ENCODE assay signal across 2 cellular contexts in genomic region chr6:122775975-122776374, GRCh38.
TF ChIP-seq lines count a peak whose summit lies in the region.

No MANE protein-coding gene starts in this region.

TF ChIP-seq in HepG2, 621 proteins besides CTCF, POLR2A, EP300 and RAD21:
- TF ChIP-seq RARG (CRISPR knock-in tag; IDR thresholded peaks at IDR 0.05; ENCODE audit: low read depth) (no peak), ATF7 (IDR thresholded peaks at IDR 0.05) (peak; percentile 59), ATF7 (CRISPR knock-in tag; IDR thresholded peaks at IDR 0.05) (no peak)
TF ChIP-seq in HepG2: peak in this region for 1.

TF ChIP-seq in IMR-90, 13 proteins besides CTCF, POLR2A, EP300 and RAD21:
- TF ChIP-seq RCOR1 (IDR thresholded peaks at IDR 0.05; ENCODE audit: insufficient replicate concordance, low read length) (no peak), MAZ (IDR thresholded peaks at IDR 0.05; ENCODE audit: borderline replicate concordance, low read depth, low read length) (no peak), MAFK (IDR thresholded peaks at IDR 0.05; ENCODE audit: low read depth, low read length) (no peak), CHD1 (IDR thresholded peaks at IDR 0.05; ENCODE audit: low read depth, low read length) (no peak), CEBPB (IDR thresholded peaks at IDR 0.05; ENCODE audit: low read depth, low read length) (peak; percentile 38; the same call in 1 of the 2 replicates), NFE2L2 (IDR thresholded peaks at IDR 0.05; ENCODE audit: low read depth, low read length) (no peak)
